ENCODE assay signal across 1 cellular context in the genomic region with DNA sequence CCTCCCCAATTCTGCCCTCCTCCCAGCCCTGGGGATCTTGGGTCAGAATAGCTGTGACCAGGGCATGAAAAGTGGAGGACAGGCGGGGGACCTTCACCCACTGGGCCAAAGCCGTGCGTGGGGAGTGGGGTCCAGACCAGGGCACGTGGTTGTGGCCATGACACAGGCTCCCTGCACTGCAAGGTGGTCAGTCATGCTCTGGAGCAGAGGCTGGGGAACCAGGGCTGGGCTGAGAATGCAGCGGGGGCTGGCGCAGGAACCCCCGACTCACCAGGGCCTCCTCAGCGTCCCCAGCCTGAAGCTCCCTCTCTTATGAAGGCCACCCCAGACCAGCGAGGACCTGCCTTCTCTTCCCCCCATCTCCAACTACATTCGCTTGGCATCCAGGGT.
TF ChIP-seq lines count a peak whose summit lies in the region.

No MANE protein-coding gene starts in this region.

TF ChIP-seq in GM23338, 12 proteins besides CTCF, POLR2A, EP300 and RAD21 (continued from another document):
- TF ChIP-seq, protein P1, sequence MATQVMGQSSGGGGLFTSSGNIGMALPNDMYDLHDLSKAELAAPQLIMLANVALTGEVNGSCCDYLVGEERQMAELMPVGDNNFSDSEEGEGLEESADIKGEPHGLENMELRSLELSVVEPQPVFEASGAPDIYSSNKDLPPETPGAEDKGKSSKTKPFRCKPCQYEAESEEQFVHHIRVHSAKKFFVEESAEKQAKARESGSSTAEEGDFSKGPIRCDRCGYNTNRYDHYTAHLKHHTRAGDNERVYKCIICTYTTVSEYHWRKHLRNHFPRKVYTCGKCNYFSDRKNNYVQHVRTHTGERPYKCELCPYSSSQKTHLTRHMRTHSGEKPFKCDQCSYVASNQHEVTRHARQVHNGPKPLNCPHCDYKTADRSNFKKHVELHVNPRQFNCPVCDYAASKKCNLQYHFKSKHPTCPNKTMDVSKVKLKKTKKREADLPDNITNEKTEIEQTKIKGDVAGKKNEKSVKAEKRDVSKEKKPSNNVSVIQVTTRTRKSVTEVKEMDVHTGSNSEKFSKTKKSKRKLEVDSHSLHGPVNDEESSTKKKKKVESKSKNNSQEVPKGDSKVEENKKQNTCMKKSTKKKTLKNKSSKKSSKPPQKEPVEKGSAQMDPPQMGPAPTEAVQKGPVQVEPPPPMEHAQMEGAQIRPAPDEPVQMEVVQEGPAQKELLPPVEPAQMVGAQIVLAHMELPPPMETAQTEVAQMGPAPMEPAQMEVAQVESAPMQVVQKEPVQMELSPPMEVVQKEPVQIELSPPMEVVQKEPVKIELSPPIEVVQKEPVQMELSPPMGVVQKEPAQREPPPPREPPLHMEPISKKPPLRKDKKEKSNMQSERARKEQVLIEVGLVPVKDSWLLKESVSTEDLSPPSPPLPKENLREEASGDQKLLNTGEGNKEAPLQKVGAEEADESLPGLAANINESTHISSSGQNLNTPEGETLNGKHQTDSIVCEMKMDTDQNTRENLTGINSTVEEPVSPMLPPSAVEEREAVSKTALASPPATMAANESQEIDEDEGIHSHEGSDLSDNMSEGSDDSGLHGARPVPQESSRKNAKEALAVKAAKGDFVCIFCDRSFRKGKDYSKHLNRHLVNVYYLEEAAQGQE (IDR thresholded peaks at IDR 0.05; ENCODE audit: unreplicated experiment) = no peak
- TF ChIP-seq ZNF462 (CRISPR knock-in tag; IDR thresholded peaks at IDR 0.05) (no peak), POLR2AphosphoS5 (IDR thresholded peaks at IDR 0.05; ENCODE audit: low read depth) (no peak), ZNF331 (CRISPR knock-in tag; IDR thresholded peaks at IDR 0.05; ENCODE audit: low read depth) (no peak), ETS1 (IDR thresholded peaks at IDR 0.05) (no peak)
TF ChIP-seq in GM23338: peak in this region for 0.
